In the genomic region with DNA sequence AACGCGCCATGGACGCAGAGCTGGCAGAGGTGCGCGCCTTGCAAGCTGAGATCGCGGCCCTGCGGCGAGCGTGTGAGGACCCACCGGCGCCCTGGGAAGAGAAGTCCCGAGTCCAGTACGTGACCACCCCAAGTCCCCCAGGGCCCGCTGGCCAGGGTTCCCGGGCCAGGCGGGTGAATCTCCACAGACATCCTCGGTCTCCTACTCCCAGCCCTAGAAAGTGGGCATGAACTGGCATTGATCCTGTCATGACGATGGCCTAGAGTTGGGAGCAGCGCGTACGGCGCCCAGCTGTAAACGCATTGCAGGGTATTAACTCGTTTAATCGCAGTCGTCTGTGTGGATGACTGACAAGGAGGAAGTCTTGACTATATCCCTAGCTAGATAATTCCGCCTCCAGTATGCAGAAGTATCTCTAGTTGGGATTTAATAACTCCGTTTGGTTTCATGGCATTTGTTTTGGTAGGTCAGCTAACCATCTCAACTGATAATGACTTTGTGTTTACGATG, we compare ENCODE assay signal across 8 cellular contexts.
A peak's percentile ranks its signal among the peaks of the same experiment; 100 is the strongest.
DNase-seq lines count a peak whose midpoint lies in the region; ATAC-seq lines count a peak whose summit lies in the region.

No MANE protein-coding gene starts in this region.

- peaks cover 22% of the 10 kb centered on the region for H3K4me1 Mint-ChIP-seq in dendritic cell treated with granulocyte-macrophage colony-stimulating factor and Interleukin-4, amounts not matched to agents 40 ng/mL and 50 ng/mL, for 4 days (ENCODE audit: low read depth)

- peaks cover 38% of the 10 kb centered on the region for H3K36me3 Mint-ChIP-seq in dendritic cell treated with granulocyte-macrophage colony-stimulating factor and Interleukin-4, amounts not matched to agents 40 ng/mL and 50 ng/mL, for 4 days (ENCODE audit: low read depth)

- intact Hi-C loops in dendritic cell treated with granulocyte-macrophage colony-stimulating factor and Interleukin-4, amounts not matched to agents 40 ng/mL and 50 ng/mL, for 4 days (cut with micrococcal nuclease), result loop anchor here (1.0 to 5.0 kb wide), 4 partner anchors 33 to 344 kb away; a partner anchor contains a TSS

- H3K27ac Mint-ChIP-seq in dendritic cell treated with granulocyte-macrophage colony-stimulating factor and Interleukin-4, amounts not matched to agents 40 ng/mL and 50 ng/mL, for 4 days, result peak overlapping the region; percentile 99

- H3K27me3 Mint-ChIP-seq in dendritic cell treated with granulocyte-macrophage colony-stimulating factor and Interleukin-4, amounts not matched to agents 40 ng/mL and 50 ng/mL, for 4 days, result no peaks in the 10 kb centered on the region

- no peaks in the 10 kb centered on the region for H3K9me3 Mint-ChIP-seq in dendritic cell treated with granulocyte-macrophage colony-stimulating factor and Interleukin-4, amounts not matched to agents 40 ng/mL and 50 ng/mL, for 4 days

- H3K9me3 ChIP-seq in mucosa of stomach (ENCODE audit: control insufficient read depth, low read length), result no peaks in the 10 kb centered on the region

- ATAC-seq in GM19372 (IDR thresholded peaks at IDR 0.05; ENCODE audit: low read depth, unreplicated experiment), result peak; percentile 12
- no peak for ATAC-seq in GM21528 (IDR thresholded peaks at IDR 0.05; ENCODE audit: low FRiP score, unreplicated experiment)
- no peak for ATAC-seq in GM21529 (IDR thresholded peaks at IDR 0.05; ENCODE audit: unreplicated experiment)

- H3K27me3 ChIP-seq in mucosa of stomach (ENCODE audit: control insufficient read depth, insufficient read depth, low read length), result no peaks in the 10 kb centered on the region

- H3K36me3 ChIP-seq in mucosa of stomach (ENCODE audit: control insufficient read depth, insufficient read depth, low read length), result no peaks in the 10 kb centered on the region

- peak overlapping the region; percentile 98 for H3K4me3 ChIP-seq in mucosa of stomach (ENCODE audit: low read length)

- peak overlapping the region; percentile 91 for H3K4me3 Mint-ChIP-seq in dendritic cell treated with granulocyte-macrophage colony-stimulating factor and Interleukin-4, amounts not matched to agents 40 ng/mL and 50 ng/mL, for 4 days

- H3K4me1 ChIP-seq in mucosa of stomach (ENCODE audit: control insufficient read depth, insufficient read depth, low read length), result peaks cover 14% of the 10 kb centered on the region

- peak overlapping the region; percentile 92 for H3K9ac ChIP-seq in mucosa of stomach (ENCODE audit: low read length)

- DNase-seq in AG08395 (ENCODE audit: low spot score) (peak; percentile 4), NOMO-1 treated with dmso at 0.1 percent for 144 hours (lab: John Stamatoyannopoulos, UW; ENCODE audit: unreplicated experiment) (peak; percentile 4), activated gamma-delta T cell (lab: John Stamatoyannopoulos, UW) (no peak)
